Comparison of ENCODE assay signal across 10 cellular contexts in the genomic region with DNA sequence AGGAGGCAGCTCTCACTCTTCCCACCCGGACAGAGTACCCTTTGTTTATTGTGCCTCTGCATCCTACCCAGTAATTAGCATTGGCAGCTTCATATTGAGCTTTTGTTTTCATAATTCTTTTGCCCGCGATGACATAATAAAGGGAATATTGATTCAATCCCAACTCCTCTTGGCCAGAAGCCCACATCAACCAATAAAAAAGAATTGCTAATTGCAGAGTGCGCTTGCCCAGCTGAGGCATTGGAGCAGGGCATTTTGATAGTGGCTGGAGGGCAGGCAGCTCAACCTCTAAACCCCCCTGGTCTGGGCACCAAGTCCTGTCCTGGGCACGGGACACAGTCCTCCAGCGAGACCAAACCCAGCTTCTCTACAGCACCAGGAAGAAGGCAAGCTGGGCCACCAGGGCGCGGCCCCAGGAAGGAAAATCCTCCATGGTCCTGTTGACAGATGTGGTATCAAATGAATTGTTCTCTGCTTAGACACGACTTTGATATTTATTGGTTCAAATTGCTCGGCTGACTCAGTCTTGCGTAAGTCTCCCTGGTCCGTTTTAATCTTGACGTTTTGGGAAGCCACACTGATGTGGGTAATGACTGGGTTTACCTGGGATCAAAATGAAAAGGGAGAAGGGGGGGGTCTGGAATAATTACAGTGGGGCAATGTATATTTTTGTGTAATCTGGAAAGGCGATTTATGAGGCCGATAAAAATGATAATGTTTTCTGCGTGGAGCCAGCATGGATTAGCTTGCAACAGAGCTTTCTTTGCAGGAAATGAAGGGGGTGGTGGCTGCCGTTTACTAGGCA.
DNase-seq lines count a peak whose midpoint lies in the region; ATAC-seq and TF ChIP-seq lines count a peak whose summit lies in the region.
"Had no signal": no experiment of that assay in that cellular context is flagged by ENCODE, and none has a peak within 500 bp of the region (broad histone marks: within the 10 kb centered on the region; RNA-seq: fewer than 3 reads in every experiment).

No MANE protein-coding gene starts in this region.

- TF ChIP-seq EP300 in tibial nerve (IDR thresholded peaks at IDR 0.05): no peak

- no peaks in the 10 kb centered on the region for H3K4me1 ChIP-seq in tibial nerve

- no peak for TF ChIP-seq POLR2A in tibial nerve (IDR thresholded peaks at IDR 0.05)

- no peak overlapping the region for H3K4me3 ChIP-seq in AG04450 (ENCODE audit: low read depth, low read length)
- peak overlapping the region in 1 of 4 donors; percentile 17 for H3K4me3 ChIP-seq in tibial nerve
- H3K4me3 ChIP-seq: SJSA1 had no signal

- POLR2A ChIA-PET in AG04450 (lab: Yijun Ruan, JAX): interaction anchor here (0.7 kb wide), 1 partner anchor 96 kb away, joined by 3 read pairs; no protein-coding TSS in a partner anchor

- ATAC-seq in GM19324 (IDR thresholded peaks at IDR 0.05; ENCODE audit: low FRiP score, unreplicated experiment): no peak
- ATAC-seq in GM18519 (IDR thresholded peaks at IDR 0.05; ENCODE audit: low FRiP score, unreplicated experiment): no peak
- ATAC-seq in GM18502 (IDR thresholded peaks at IDR 0.05; ENCODE audit: poor library complexity, unreplicated experiment): no peak

- TF ChIP-seq CTCF in AG04450 (IDR thresholded peaks at IDR 0.05; ENCODE audit: low read depth, low read length) (no peak), tibial nerve (IDR thresholded peaks at IDR 0.05) (no peak)

- DNase-seq in AG04450 (ENCODE audit: low read depth, low spot score) (peak; percentile 36), LoVo (ENCODE audit: low spot score) (peak; percentile 95), amygdala (lab: John Stamatoyannopoulos, UW) (peak in 55 of 56 donors; percentile 10 to 94 (median 59)), tibial nerve (ENCODE audit: low spot score in 2 of 2) (no peak)
- DNase-seq: activated naive CD4-positive, alpha-beta T cell treated with Interleukin-2 at 50 U/mL for 16 hours had no signal

- WGBS in tibial nerve, 2 donors: 46 to 54% methylated on average over 17 of the region's 17 CpGs

- H3K9me3 ChIP-seq in AG04450 (ENCODE audit: control insufficient read depth, insufficient read depth, low read length) (peaks cover 3% of the 10 kb centered on the region), tibial nerve (peaks cover 0 to 7% (median 0%) of the 10 kb centered on the region in 4 donors)

- no peaks in the 10 kb centered on the region for H3K36me3 ChIP-seq in tibial nerve
- H3K36me3 ChIP-seq: SJSA1 had no signal

- H3K27ac ChIP-seq in AG04450 (ENCODE audit: low read depth, low read length) (peak overlapping the region; percentile 21), layer of hippocampus (ENCODE audit: low read depth, low read length) (peak overlapping the region; percentile 89), tibial nerve (peak overlapping the region in 1 of 4 donors; percentile 54)
- H3K27ac ChIP-seq: SJSA1 had no signal

- H3K27me3 ChIP-seq in AG04450 (ENCODE audit: control insufficient read depth, insufficient read depth, low read length) (no peaks in the 10 kb centered on the region), layer of hippocampus (ENCODE audit: control insufficient read depth, insufficient read depth, low read length) (no peaks in the 10 kb centered on the region), tibial nerve (no peaks in the 10 kb centered on the region)
- H3K27me3 ChIP-seq: SJSA1 had no signal

- CTCF ChIA-PET in AG04450 (lab: Charles Lee): interaction anchor here (0.9 to 1.0 kb wide), 2 partner anchors 84 to 93 kb away, joined by 3 read pairs; no protein-coding TSS in a partner anchor

Comparison
In these comparisons a context has a peak if more than half of its experiments do, and no peak if none do; other contexts are left out.
1. DNase-seq: peak in AG04450 (single experiment), LoVo (single experiment) and amygdala (55 of 56); none in tibial nerve (0 of 2).